Comparison of ENCODE assay signal across 30 cellular contexts in the genomic region with DNA sequence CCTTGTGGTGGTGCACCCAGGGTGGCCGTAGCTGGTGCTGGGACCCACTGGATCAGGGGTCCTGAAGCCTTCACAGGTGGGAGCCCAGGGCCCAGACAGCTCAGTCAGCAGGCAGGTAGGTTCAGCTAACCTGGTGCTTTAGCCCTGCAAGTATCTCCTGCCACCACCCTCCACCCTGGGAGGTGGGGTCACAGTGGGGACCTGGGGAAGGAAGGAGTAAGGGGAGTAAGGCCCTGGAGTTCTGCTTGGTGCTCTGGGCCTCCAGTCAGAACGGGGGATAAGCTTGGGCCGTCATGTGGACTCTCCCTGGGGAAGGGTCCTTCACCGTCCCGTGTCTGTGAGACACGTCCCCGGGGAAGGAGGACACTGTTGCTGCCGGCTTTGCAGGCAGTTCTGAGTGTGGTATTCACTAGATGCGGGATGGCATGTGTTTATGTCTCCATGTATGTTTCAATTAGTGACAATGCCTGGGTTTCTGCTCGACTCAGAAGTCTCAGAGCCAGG.
"Had no signal": no experiment of that assay in that cellular context is flagged by ENCODE, and none has a peak within 500 bp of the region (broad histone marks: within the 10 kb centered on the region; RNA-seq: fewer than 3 reads in every experiment).

No MANE protein-coding gene starts in this region.

- H3K9me3 Mint-ChIP-seq: activated naive CD4-positive, alpha-beta T cell treated with anti-CD3 and anti-CD28 coated beads for 36 hours; activated T-helper 17 cell treated with anti-CD3 and anti-CD28 coated beads, Interleukin-2, amount 50 U/mL, for 72 hours; WTC11 had no signal

- ATAC-seq: activated CD8-positive, alpha-beta T cell treated with anti-CD3 and anti-CD28 coated beads, Interleukin-2, amount 10 ng/mL, durations not matched to agents 7 days and 5 days; activated T-helper 17 cell treated with anti-CD3 and anti-CD28 coated beads, Interleukin-2, amount 50 U/mL, for 72 hours; Panc1; SK-N-SH treated with all-trans-retinoic acid at 6 μM for 48 hours; WTC11 had no signal

- H3K27ac Mint-ChIP-seq: activated CD8-positive, alpha-beta T cell treated with anti-CD3 and anti-CD28 coated beads, Interleukin-2, amount 10 ng/mL, durations not matched to agents 7 days and 5 days; activated naive CD4-positive, alpha-beta T cell treated with anti-CD3 and anti-CD28 coated beads for 36 hours; activated naive CD8-positive, alpha-beta T cell; activated T-helper 17 cell treated with anti-CD3 and anti-CD28 coated beads, Interleukin-2, amount 50 U/mL, for 72 hours; WTC11 had no signal

- DNase-seq: activated CD4-positive, alpha-beta T cell treated with anti-CD3 and anti-CD28 coated beads for 48 hours; activated CD4-positive, alpha-beta T cell treated with anti-CD3 and anti-CD28 coated beads, Interleukin-2, amount 50 U/mL, for 4 hours; activated CD4-positive, CD25-positive, alpha-beta regulatory T cell treated with anti-CD3 and anti-CD28 coated beads, Interleukin-2, amount 50 U/mL, for 72 hours; activated CD8-positive, alpha-beta memory T cell treated with anti-CD3 and anti-CD28 coated beads, Interleukin-2, amount 50 U/mL, for 48 hours; activated CD8-positive, alpha-beta T cell treated with anti-CD3 and anti-CD28 coated beads, Interleukin-2, amount 10 ng/mL, durations not matched to agents 7 days and 5 days; activated gamma-delta T cell; activated naive CD4-positive, alpha-beta T cell treated with anti-CD3 and anti-CD28 coated beads for 36 hours; activated T-cell treated with anti-CD3 and anti-CD28 coated beads, Interleukin-2, amount 50 U/mL, for 1 hour; amygdala; brain microvascular endothelial cell; NCI-H1092; NCI-H1417; NCI-H1694; NCI-H2029; NCI-H345; NCI-H510A; NCI-H526 treated with DMSO at 0.1 percent for 48 hours; NCI-H82; RPMI8226; SHP77; SW 1271; T-helper 9 cell had no signal

- H3K27me3 Mint-ChIP-seq: activated naive CD8-positive, alpha-beta T cell; activated T-helper 17 cell treated with anti-CD3 and anti-CD28 coated beads, Interleukin-2, amount 50 U/mL, for 72 hours had no signal

- H3K9me3 ChIP-seq: SJSA1 had no signal

- H3K4me3 Mint-ChIP-seq: activated CD8-positive, alpha-beta T cell treated with anti-CD3 and anti-CD28 coated beads, Interleukin-2, amount 10 ng/mL, durations not matched to agents 7 days and 5 days; activated naive CD4-positive, alpha-beta T cell treated with anti-CD3 and anti-CD28 coated beads for 36 hours; activated naive CD8-positive, alpha-beta T cell; activated T-helper 17 cell treated with anti-CD3 and anti-CD28 coated beads, Interleukin-2, amount 50 U/mL, for 72 hours; WTC11 had no signal

- H3K36me3 ChIP-seq: brain microvascular endothelial cell, cardiac muscle cell, SJSA1 had no signal

- H3K4me2 ChIP-seq: KMS-11 had no signal

- H3K4me3 ChIP-seq: cardiac muscle cell, SJSA1 had no signal

- H3K27me3 ChIP-seq: brain microvascular endothelial cell, cardiac muscle cell, SJSA1 had no signal

- H3K27ac ChIP-seq: brain microvascular endothelial cell, cardiac muscle cell, KMS-11, SJSA1 had no signal

- H3K36me3 Mint-ChIP-seq: WTC11 had no signal
